17 cellular contexts compared by ENCODE assay signal in genomic region chr1:119594386-119594785, GRCh38. TPM values are rescaled to one million over a fixed set of nuclear protein-coding genes. Genes with fewer than 3 reads are reported as not detected.
DNase-seq lines count a peak whose midpoint lies in the region; TF ChIP-seq lines count a peak whose summit lies in the region.
"Had no signal": no experiment of that assay in that cellular context is flagged by ENCODE, and none has a peak within 500 bp of the region (broad histone marks: within the 10 kb centered on the region; RNA-seq: fewer than 3 reads in every experiment).

No MANE protein-coding gene starts in this region.

- H3K4me3 ChIP-seq in PC-9 = no peak overlapping the region
- H3K4me3 ChIP-seq: BLaER1 treated with 17β-estradiol and CSF1 and Interleukin-3, amounts not matched to agents 10 nM and 100 nM; SJCRH30 had no signal

- H3K27ac ChIP-seq in PC-9 (no peak overlapping the region), epithelial cell of prostate (peak overlapping the region; percentile 67)
- H3K27ac ChIP-seq: BLaER1 treated with 17β-estradiol and CSF1 and Interleukin-3, amounts not matched to agents 10 nM and 100 nM; HL-60; SJCRH30 had no signal

- H3K27me3 ChIP-seq in PC-9 (ENCODE audit: insufficient read depth, low read depth) = no peaks in the 10 kb centered on the region
- H3K27me3 ChIP-seq: BLaER1 treated with 17β-estradiol and CSF1 and Interleukin-3, amounts not matched to agents 10 nM and 100 nM; SJCRH30 had no signal

- POLR2A ChIA-PET in PC-9 (lab: Charles Lee; ENCODE audit: unreplicated experiment) = no interaction called here

- CTCF ChIA-PET in PC-9 (lab: Charles Lee) = no interaction called here

- DNase-seq in GM04504 (ENCODE audit: low read depth) (peak; percentile 19), PC-9 (peak; percentile 10 to 62), epithelial cell of prostate (ENCODE audit: low read depth, low spot score) (peak; percentile 39), stromal cell of bone marrow (ENCODE audit: low read depth) (peak; percentile 6), occipital lobe (lab: John Stamatoyannopoulos, UW) (no peak), GDM1 (lab: John Stamatoyannopoulos, UW) (no peak)
- no peak for DNase-seq in stimulated activated CD8-positive, alpha-beta memory T cell treated with anti-CD3 and anti-CD28 coated beads, Interleukin-4, amount 100 ng/mL, for 48 hours
- DNase-seq: DMS 273 treated with DMSO at 0.1 percent for 48 hours, GOT3, KG1, NCI-H1105, NCI-H187 treated with DMSO at 0.1 percent for 48 hours, NCI-H2171 treated with DMSO at 0.1 percent for 48 hours, NCI-H82, SJCRH30 had no signal

- H3K79me2 ChIP-seq in PC-9 (ENCODE audit: low read depth) = no peaks in the 10 kb centered on the region

- H4K20me1 ChIP-seq in PC-9 (ENCODE audit: insufficient read depth) = no peaks in the 10 kb centered on the region
- H4K20me1 ChIP-seq: BLaER1 treated with 17β-estradiol and CSF1 and Interleukin-3, amounts not matched to agents 10 nM and 100 nM had no signal

- H3K9me3 ChIP-seq in PC-9 (ENCODE audit: insufficient read depth, low read depth) = no peaks in the 10 kb centered on the region
- H3K9me3 ChIP-seq: SJCRH30 had no signal

- no peaks in the 10 kb centered on the region for H3F3A ChIP-seq in PC-9 (ENCODE audit: insufficient read depth, low read depth)

- no TSS peak for BruUV-seq in PC-9 (replicated peaks; lab: Mats Ljungman, UMichigan)

- intact Hi-C loops in PC-9 (cut with micrococcal nuclease; ENCODE audit: unreplicated experiment) = no loop called here

- no peaks in the 10 kb centered on the region for H3K36me3 ChIP-seq in PC-9 (ENCODE audit: low read depth)
- H3K36me3 ChIP-seq: BLaER1 treated with 17β-estradiol and CSF1 and Interleukin-3, amounts not matched to agents 10 nM and 100 nM; SJCRH30 had no signal

- no peaks in the 10 kb centered on the region for H3K4me1 ChIP-seq in PC-9 (replicated peaks; ENCODE audit: insufficient read depth)

- no peak overlapping the region for H3K4me2 ChIP-seq in PC-9
- H3K4me2 ChIP-seq: BLaER1 treated with 17β-estradiol and CSF1 and Interleukin-3, amounts not matched to agents 10 nM and 100 nM had no signal

- no peak for TF ChIP-seq CTCF in PC-9 (conservative IDR thresholded peaks at IDR 0.05)

- H3K9me2 ChIP-seq in PC-9 (ENCODE audit: insufficient read depth) = no peaks in the 10 kb centered on the region

- H2AFZ ChIP-seq in PC-9 = no peak overlapping the region

RNA-seq across cellular contexts. Expression of gene ZNF697, which starts 53.7 kb away (rescaled TPM):
- total RNA-seq in PC-9 (2021) = 3.6 and 4.1 TPM in 2 replicates
- 31.8 TPM for total RNA-seq in occipital lobe

Comparison
In these comparisons a context has a peak if more than half of its experiments do, and no peak if none do; other contexts are left out.
1. DNase-seq: peak in GM04504 (single experiment), PC-9 (2 of 2), epithelial cell of prostate (single experiment) and stromal cell of bone marrow (single experiment); none in occipital lobe (single experiment), GDM1 (single experiment) and stimulated activated CD8-positive, alpha-beta memory T cell treated with anti-CD3 and anti-CD28 coated beads, Interleukin-4, amount 100 ng/mL, for 48 hours (single experiment).